Comparison of ENCODE assay signal across 7 cellular contexts in the genomic region with DNA sequence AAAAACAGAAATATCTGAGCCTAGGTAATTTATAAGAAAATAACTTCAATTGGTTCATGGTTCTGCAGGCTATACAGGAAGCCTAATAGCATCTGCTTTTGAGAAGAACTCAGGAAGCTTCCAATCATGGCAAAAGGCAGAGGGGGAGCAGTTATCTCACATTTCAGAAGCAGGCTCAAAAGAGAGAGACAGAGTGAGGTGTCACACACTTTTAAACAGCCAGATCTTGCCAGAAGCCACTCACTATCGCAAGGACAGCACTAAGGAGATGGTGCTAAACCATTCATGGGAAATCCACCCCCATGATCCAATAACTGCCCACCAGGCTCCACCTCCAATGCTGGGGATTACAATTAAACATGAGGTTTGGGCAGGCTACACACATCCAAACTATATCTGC. TPM values are rescaled to one million over a fixed set of nuclear protein-coding genes. Genes with fewer than 3 reads are reported as not detected.
"Had no signal": no experiment of that assay in that cellular context is flagged by ENCODE, and none has a peak within 500 bp of the region (broad histone marks: within the 10 kb centered on the region; RNA-seq: fewer than 3 reads in every experiment).

No MANE protein-coding gene starts in this region.

- FAIRE-seq: HTR-8/SVneo had no signal

- DNase-seq: GOT3, H9, HCEC 1CT, IMR-90, KBM-7 had no signal

RNA-seq across cellular contexts. Expression of gene RGS18, which starts 25.5 kb away (rescaled TPM):
- total RNA-seq: H9, HT-29 had no signal
